29 cellular contexts compared by ENCODE assay signal in genomic region chr6:141418076-141418475, GRCh38.
"Had no signal": no experiment of that assay in that cellular context is flagged by ENCODE, and none has a peak within 500 bp of the region (broad histone marks: within the 10 kb centered on the region; RNA-seq: fewer than 3 reads in every experiment).

No MANE protein-coding gene starts in this region.

- ATAC-seq: effector memory CD8-positive, alpha-beta T cell; esophagus mucosa; foreskin keratinocyte; gastrocnemius medialis; gastroesophageal sphincter; heart right ventricle had no signal

- H3K4me1 Mint-ChIP-seq: endodermal cell had no signal

- H3K36me3 ChIP-seq: colonic mucosa, esophagus muscularis mucosa, esophagus squamous epithelium, gastrocnemius medialis, gastroesophageal sphincter, heart left ventricle, heart right ventricle had no signal

- H3K27me3 Mint-ChIP-seq: dendritic cell treated with granulocyte-macrophage colony-stimulating factor and Interleukin-4, amounts not matched to agents 40 ng/mL and 50 ng/mL, for 4 days; effector memory CD8-positive, alpha-beta T cell had no signal

- H3K9me3 ChIP-seq: colonic mucosa, esophagus muscularis mucosa, esophagus squamous epithelium, gastrocnemius medialis, gastroesophageal sphincter, heart left ventricle, heart right ventricle had no signal

- H3K4me1 ChIP-seq: colonic mucosa, esophagus muscularis mucosa, esophagus squamous epithelium, gastroesophageal sphincter had no signal

- H3K4me3 Mint-ChIP-seq: dendritic cell treated with granulocyte-macrophage colony-stimulating factor and Interleukin-4, amounts not matched to agents 40 ng/mL and 50 ng/mL, for 4 days; effector memory CD8-positive, alpha-beta T cell; endodermal cell had no signal

- H3K27ac ChIP-seq: colonic mucosa, coronary artery, dorsolateral prefrontal cortex, epithelial cell of prostate, esophagus muscularis mucosa, esophagus squamous epithelium, foreskin keratinocyte, gastroesophageal sphincter, heart left ventricle, heart right ventricle had no signal

- FAIRE-seq: colon, endometrium, endothelial cell of umbilical vein, frontal cortex had no signal

- H3K27me3 ChIP-seq: colonic mucosa, dorsolateral prefrontal cortex, esophagus muscularis mucosa, esophagus squamous epithelium, foreskin keratinocyte, gastrocnemius medialis, gastroesophageal sphincter, heart left ventricle, heart right ventricle had no signal

- DNase-seq: colonic mucosa; cortex of kidney; dermis blood vessel endothelial cell; dorsolateral prefrontal cortex; effector CD4-positive, alpha-beta T cell; effector CD8-positive, alpha-beta T cell; effector memory CD4-positive, alpha-beta T cell; effector memory CD8-positive, alpha-beta T cell; endodermal cell; erythroblast; esophagus squamous epithelium; foreskin fibroblast; foreskin keratinocyte; foreskin melanocyte; gastrocnemius medialis; glutamatergic neuron; head of caudate nucleus; heart left ventricle; heart right ventricle had no signal

- H3K4me3 ChIP-seq: colonic mucosa, coronary artery, dorsolateral prefrontal cortex, esophagus muscularis mucosa, esophagus squamous epithelium, gastrocnemius medialis, gastroesophageal sphincter, heart left ventricle, heart right ventricle had no signal

- H3K27ac Mint-ChIP-seq: dendritic cell treated with granulocyte-macrophage colony-stimulating factor and Interleukin-4, amounts not matched to agents 40 ng/mL and 50 ng/mL, for 4 days; effector memory CD8-positive, alpha-beta T cell; endodermal cell had no signal

- H3K9me3 Mint-ChIP-seq: dendritic cell treated with granulocyte-macrophage colony-stimulating factor and Interleukin-4, amounts not matched to agents 40 ng/mL and 50 ng/mL, for 4 days; effector memory CD8-positive, alpha-beta T cell; endodermal cell had no signal
